ENCODE assay signal across 18 cellular contexts in genomic region chr14:20798318-20798717, GRCh38. TPM values are rescaled to one million over a fixed set of nuclear protein-coding genes. Genes with fewer than 3 reads are reported as not detected.
DNase-seq lines count a peak whose midpoint lies in the region; ATAC-seq and TF ChIP-seq lines count a peak whose summit lies in the region.
"Had no signal": no experiment of that assay in that cellular context is flagged by ENCODE, and none has a peak within 500 bp of the region (broad histone marks: within the 10 kb centered on the region; RNA-seq: fewer than 3 reads in every experiment).

No MANE protein-coding gene starts in this region.

- TF ChIP-seq EP300 in suprapubic skin (IDR thresholded peaks at IDR 0.05) = no peak

- no peak for DNase-seq in mesothelial cell of epicardium (ENCODE audit: low spot score in 2 of 2, unreplicated experiment in 2 of 2)
- DNase-seq in suprapubic skin (ENCODE audit: low spot score in 2 of 2) = no peak
- no peak for DNase-seq in activated naive CD4-positive, alpha-beta T cell treated with Interleukin-2 at 50 U/mL for 16 hours
- DNase-seq: activated CD8-positive, alpha-beta memory T cell treated with anti-CD3 and anti-CD28 coated beads, Interleukin-2, amount 10 ng/mL, durations not matched to agents 7 days and 5 days; activated gamma-delta T cell treated with Interleukin-2 at 50 U/mL for 16 hours; DMS79 treated with DMSO at 0.1 percent for 48 hours; NCI-H2081; stimulated activated naive CD4-positive, alpha-beta T cell; SW 1271 had no signal

- no peaks in the 10 kb centered on the region for H3K9me3 Mint-ChIP-seq in mesothelial cell of epicardium

- H3K27me3 Mint-ChIP-seq in mesothelial cell of epicardium (ENCODE audit: low read depth) = no peaks in the 10 kb centered on the region

- H3K36me3 ChIP-seq in suprapubic skin = no peaks in the 10 kb centered on the region
- H3K36me3 ChIP-seq: BLaER1, Peyer's patch had no signal

- H3K4me1 ChIP-seq in suprapubic skin = no peaks in the 10 kb centered on the region

- whole genome bisulfite sequencing in suprapubic skin = 82% methylated on average over 7 of the region's 7 CpGs

- peaks cover 46% of the 10 kb centered on the region for H3K4me1 Mint-ChIP-seq in mesothelial cell of epicardium

- H3K27ac ChIP-seq in angular gyrus (ENCODE audit: low read depth, low read length) (peak overlapping the region; percentile 84), suprapubic skin (peak overlapping the region; percentile 7)
- H3K27ac ChIP-seq: BLaER1, VCaP had no signal

- H3K9me3 ChIP-seq in suprapubic skin = no peaks in the 10 kb centered on the region
- H3K9me3 ChIP-seq: BLaER1, Peyer's patch had no signal

- peak overlapping the region; percentile 4 for H3K4me3 Mint-ChIP-seq in mesothelial cell of epicardium
- H3K4me3 Mint-ChIP-seq: activated CD8-positive, alpha-beta memory T cell treated with anti-CD3 and anti-CD28 coated beads, Interleukin-2, amount 10 ng/mL, durations not matched to agents 7 days and 5 days had no signal

- no peak for TF ChIP-seq POLR2A in suprapubic skin (IDR thresholded peaks at IDR 0.05)

- H3K36me3 Mint-ChIP-seq in mesothelial cell of epicardium = no peaks in the 10 kb centered on the region
- H3K36me3 Mint-ChIP-seq: activated CD8-positive, alpha-beta memory T cell treated with anti-CD3 and anti-CD28 coated beads, Interleukin-2, amount 10 ng/mL, durations not matched to agents 7 days and 5 days had no signal

- ATAC-seq in GM18909 (IDR thresholded peaks at IDR 0.05; ENCODE audit: poor library complexity, unreplicated experiment) (peak; percentile 46), HG03045 (IDR thresholded peaks at IDR 0.05; ENCODE audit: unreplicated experiment) (no peak), GM21360 (IDR thresholded peaks at IDR 0.05; ENCODE audit: unreplicated experiment) (no peak)
- ATAC-seq: activated CD8-positive, alpha-beta memory T cell treated with anti-CD3 and anti-CD28 coated beads, Interleukin-2, amount 10 ng/mL, durations not matched to agents 7 days and 5 days had no signal

- peak overlapping the region; percentile 14 for H3K27ac Mint-ChIP-seq in mesothelial cell of epicardium
- H3K27ac Mint-ChIP-seq: activated CD8-positive, alpha-beta memory T cell treated with anti-CD3 and anti-CD28 coated beads, Interleukin-2, amount 10 ng/mL, durations not matched to agents 7 days and 5 days had no signal

- peaks cover 7% of the 10 kb centered on the region for H3K27me3 ChIP-seq in suprapubic skin
- H3K27me3 ChIP-seq: BLaER1, Peyer's patch had no signal

- no peak for TF ChIP-seq CTCF in mesothelial cell of epicardium (IDR thresholded peaks at IDR 0.05; ENCODE audit: unreplicated experiment)
- TF ChIP-seq CTCF in suprapubic skin (IDR thresholded peaks at IDR 0.05) = no peak

- H3K4me3 ChIP-seq in suprapubic skin = peak overlapping the region; percentile 26
- H3K4me3 ChIP-seq: BLaER1, Peyer's patch had no signal

RNA-seq across cellular contexts. Expression of gene RNASE1, which starts 4.3 kb away (rescaled TPM):
- total RNA-seq in mesothelial cell of epicardium (13.1 to 14.8 TPM (median 13.3 TPM) in 3 replicates), suprapubic skin (10 to 100 TPM; 39.7 to 97.1 (median 64.0) TPM)
- total RNA-seq: activated CD8-positive, alpha-beta memory T cell treated with anti-CD3 and anti-CD28 coated beads, Interleukin-2, amount 10 ng/mL, durations not matched to agents 7 days and 5 days; fibroblast of lung had no signal

RNA-seq across cellular contexts. Expression of gene RNASE6, which starts 17.2 kb away (rescaled TPM):
- total RNA-seq in mesothelial cell of epicardium (0.27 to 0.57 TPM (median 0.33 TPM) in 3 replicates), suprapubic skin (1 to 10 TPM; 4.0 to 8.1 (median 7.6) TPM)
- total RNA-seq: fibroblast of lung, M059J had no signal

RNA-seq across cellular contexts. Expression of gene EDDM3B, which starts 30.1 kb away (rescaled TPM):
- total RNA-seq in mesothelial cell of epicardium = not detected in 3 replicates
- total RNA-seq in suprapubic skin = not detected
- total RNA-seq: activated CD8-positive, alpha-beta memory T cell treated with anti-CD3 and anti-CD28 coated beads, Interleukin-2, amount 10 ng/mL, durations not matched to agents 7 days and 5 days; fibroblast of lung; M059J; Peyer's patch had no signal

RNA-seq across cellular contexts. Expression of gene EDDM3A, which starts 52.6 kb away (rescaled TPM):
- total RNA-seq in mesothelial cell of epicardium (not detected in 3 replicates), suprapubic skin (not detected)
- total RNA-seq: activated CD8-positive, alpha-beta memory T cell treated with anti-CD3 and anti-CD28 coated beads, Interleukin-2, amount 10 ng/mL, durations not matched to agents 7 days and 5 days; fibroblast of lung; M059J; Peyer's patch had no signal
